In genomic region chr9:136854113-136854841, GRCh38 we compare ENCODE assay signal across 1 cellular context.
TF ChIP-seq lines count a peak whose summit lies in the region.

No MANE protein-coding gene starts in this region.

TF ChIP-seq in IMR-90, 13 proteins besides CTCF, POLR2A, EP300 and RAD21:
- TF ChIP-seq RFX5 (IDR thresholded peaks at IDR 0.05; ENCODE audit: low read depth, low read length) (no peak), SMC3 (IDR thresholded peaks at IDR 0.05; ENCODE audit: low read depth, low read length) (no peak), MXI1 (IDR thresholded peaks at IDR 0.05; ENCODE audit: borderline replicate concordance, low read depth, low read length) (no peak), BHLHE40 (IDR thresholded peaks at IDR 0.05; ENCODE audit: low read depth, low read length) (no peak), CEBPB (IDR thresholded peaks at IDR 0.05; ENCODE audit: low read depth, low read length) (no peak), ELK1 (IDR thresholded peaks at IDR 0.05; ENCODE audit: borderline replicate concordance, low read depth, low read length) (no peak), USF2 (IDR thresholded peaks at IDR 0.05; ENCODE audit: low read depth, low read length) (no peak), CHD1 (IDR thresholded peaks at IDR 0.05; ENCODE audit: low read depth, low read length) (no peak), RCOR1 (IDR thresholded peaks at IDR 0.05; ENCODE audit: insufficient replicate concordance, low read length) (no peak), NFE2L2 (IDR thresholded peaks at IDR 0.05; ENCODE audit: low read depth, low read length) (no peak), MAZ (IDR thresholded peaks at IDR 0.05; ENCODE audit: borderline replicate concordance, low read depth, low read length) (no peak)
